ENCODE assay signal across 8 cellular contexts in genomic region chr17:75843577-75844529, GRCh38. TPM values are rescaled to one million over a fixed set of nuclear protein-coding genes. Genes with fewer than 3 reads are reported as not detected.
A peak's percentile ranks its signal among the peaks of the same experiment; 100 is the strongest.
DNase-seq lines count a peak whose midpoint lies in the region; ATAC-seq and TF ChIP-seq lines count a peak whose summit lies in the region.

Gene UNC13D, minus strand, starts transcription at chr17:75844404. Its CDS starts 67 bp downstream, at chr17:75844337.

- H3K27ac Mint-ChIP-seq in CD14-positive monocyte (peak within 1 kb of the TSS; percentile 88 to 96 (median 92)), neural crest cell (ENCODE audit: unreplicated experiment) (no peak within 1 kb of the TSS)

- peak within 1 kb of the TSS in 55 of 59 donors; percentile 26 to 100 (median 69) for H3K27ac ChIP-seq in dorsolateral prefrontal cortex

- H3K9me3 ChIP-seq in MG63, result no peaks in the 10 kb centered on the region

- TF ChIP-seq CTCF in CD14-positive monocyte (IDR thresholded peaks at IDR 0.05), result peak; percentile 11
- TF ChIP-seq CTCF in dorsolateral prefrontal cortex (IDR thresholded peaks at IDR 0.05 in 54 of 56, conservative IDR thresholded peaks at IDR 0.05 in 2 of 56; ENCODE audit: low read depth in 1 of 56, partially characterized antibody in 56 of 56), result no peak
- TF ChIP-seq CTCF in neural crest cell (conservative IDR thresholded peaks at IDR 0.05), result no peak

- H3K4me1 Mint-ChIP-seq in CD14-positive monocyte (peaks cover 23% of the 10 kb centered on the region), neural crest cell (peaks cover 9% of the 10 kb centered on the region)

- peaks cover 21% of the 10 kb centered on the region for H3K36me3 ChIP-seq in MG63

- H3K9me3 Mint-ChIP-seq in CD14-positive monocyte, result no peaks in the 10 kb centered on the region
- no peaks in the 10 kb centered on the region for H3K9me3 Mint-ChIP-seq in neural crest cell

- H3K36me3 Mint-ChIP-seq in CD14-positive monocyte, result peaks cover 52 to 68% of the 10 kb centered on the region in 2 donors
- H3K36me3 Mint-ChIP-seq in neural crest cell (ENCODE audit: low read depth), result peaks cover 3% of the 10 kb centered on the region

- H3K4me3 Mint-ChIP-seq in CD14-positive monocyte (peak within 1 kb of the TSS; percentile 89 to 97), neural crest cell (peak within 1 kb of the TSS; percentile 38)

- DNase-seq in CD14-positive monocyte (ENCODE audit: low spot score) (peak; percentile 74), dorsolateral prefrontal cortex (no peak), neural crest cell (ENCODE audit: low read depth, low spot score) (no peak), NCI-H1092 treated with DMSO at 0.1 percent for 48 hours (lab: John Stamatoyannopoulos, UW) (no peak), MG63 (no peak)
- DNase-seq in activated CD4-positive, alpha-beta T cell treated with anti-CD3 and anti-CD28 coated beads for 1 hour, result peak; percentile 47

- H3K27me3 ChIP-seq in dorsolateral prefrontal cortex (no peaks in the 10 kb centered on the region), MG63 (no peaks in the 10 kb centered on the region)

- H3K4me3 ChIP-seq in dorsolateral prefrontal cortex (peak within 1 kb of the TSS in 41 of 59 donors; percentile 3 to 49 (median 26)), MG63 (no peak within 1 kb of the TSS)

- intact Hi-C loops in CD14-positive monocyte (cut with micrococcal nuclease) (loop anchor here in 1 of 2 donors (10.0 kb wide), 1 partner anchor 179 kb away; the partner anchor contains the start of genes RECQL5 and SAP30BP), dorsolateral prefrontal cortex (cut with DNase I) (no loop called here)

- H3K27me3 Mint-ChIP-seq in CD14-positive monocyte (ENCODE audit: low read depth in 3 of 3) (no peaks in the 10 kb centered on the region), neural crest cell (ENCODE audit: low read depth) (no peaks in the 10 kb centered on the region)

- ATAC-seq in HG03460 (IDR thresholded peaks at IDR 0.05; ENCODE audit: unreplicated experiment) (peak; percentile 22), HG03354 (IDR thresholded peaks at IDR 0.05; ENCODE audit: poor library complexity, severe bottlenecking, unreplicated experiment) (no peak)

RNA-seq across cellular contexts. Expression of gene UNC13D, which starts in this region (rescaled TPM):
- polyA plus RNA-seq in CD14-positive monocyte, result 10 to 100 TPM; 28.4 to 53.3 TPM
- total RNA-seq in dorsolateral prefrontal cortex, result 10 to 100 TPM in 85 of 120 experiments, 1 to 10 TPM in 35; 3.9 to 40.2 (median 13.0) TPM
- 1.1 and 3.1 TPM in 2 replicates for total RNA-seq in neural crest cell
- total RNA-seq in MG63 (2014; rRNA removed; shearing (Covaris generic); ENCODE audit: low replicate concordance), result 0.20 and 0.23 TPM in 2 replicates

Comparison
In these comparisons a context has a peak if more than half of its experiments do, and no peak if none do; other contexts are left out.
1. DNase-seq: peak in CD14-positive monocyte (single experiment) and activated CD4-positive, alpha-beta T cell treated with anti-CD3 and anti-CD28 coated beads for 1 hour (single experiment); none in dorsolateral prefrontal cortex (0 of 10), neural crest cell (single experiment), NCI-H1092 treated with DMSO at 0.1 percent for 48 hours (single experiment) and MG63 (single experiment).